ENCODE assay signal across 9 cellular contexts in the genomic region with DNA sequence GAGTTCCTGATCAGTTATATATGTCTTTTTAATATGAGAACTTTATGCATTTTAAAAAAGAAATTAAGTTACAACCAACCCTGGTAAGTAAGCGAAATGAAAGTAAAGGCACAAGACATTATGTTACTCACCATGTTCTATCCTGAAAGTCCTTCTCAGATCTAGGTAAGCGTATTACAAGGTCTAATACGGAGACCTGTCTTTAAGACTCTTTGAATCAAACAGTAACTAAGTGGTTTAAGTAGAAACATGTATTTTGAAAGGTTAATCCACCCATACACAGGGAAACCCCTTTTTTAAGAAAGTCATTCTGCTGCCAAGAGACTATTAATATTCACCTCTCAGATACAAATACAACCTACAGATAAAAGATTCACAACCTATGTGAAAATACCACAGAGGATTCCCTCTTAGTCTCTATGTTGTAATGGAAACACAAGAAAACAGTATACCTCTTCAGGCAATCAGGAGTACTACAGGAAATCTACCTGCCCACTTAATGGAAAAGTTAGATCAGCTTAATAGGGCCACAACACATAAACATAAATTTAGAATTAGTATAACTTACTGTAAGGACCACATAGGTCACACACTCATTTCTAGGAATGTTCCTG.
DNase-seq lines count a peak whose midpoint lies in the region; ATAC-seq, FAIRE-seq and TF ChIP-seq lines count a peak whose summit lies in the region.
"Had no signal": no experiment of that assay in that cellular context is flagged by ENCODE, and none has a peak within 500 bp of the region (broad histone marks: within the 10 kb centered on the region; RNA-seq: fewer than 3 reads in every experiment).

No MANE protein-coding gene starts in this region.

- no peak overlapping the region for H3K4me2 ChIP-seq in trophoblast cell (ENCODE audit: low read length)

- no peak overlapping the region for H2BK5ac ChIP-seq in trophoblast cell (ENCODE audit: low read depth, low read length, poor library complexity)

- H3K9ac ChIP-seq in trophoblast cell (ENCODE audit: low read length), result no peak overlapping the region

- no peak overlapping the region for H3K14ac ChIP-seq in trophoblast cell (ENCODE audit: low read length)

- no peak overlapping the region for H3K4me3 ChIP-seq in trophoblast cell (ENCODE audit: low read depth, low read length)
- H3K4me3 ChIP-seq in gastroesophageal sphincter, result no peak overlapping the region

- H3K36me3 Mint-ChIP-seq in central memory CD8-positive, alpha-beta T cell (ENCODE audit: insufficient read depth), result peaks cover 1% of the 10 kb centered on the region

- no peaks in the 10 kb centered on the region for H3K27me3 Mint-ChIP-seq in central memory CD8-positive, alpha-beta T cell

- H2BK12ac ChIP-seq in trophoblast cell (ENCODE audit: low read length), result no peak overlapping the region

- peaks cover 2% of the 10 kb centered on the region for H3K79me1 ChIP-seq in trophoblast cell (ENCODE audit: low read length)

- peak; percentile 85 for FAIRE-seq in GM12892 (lab: Jason Lieb, UNC)

- no peak overlapping the region for H3K27ac ChIP-seq in trophoblast cell (ENCODE audit: low read depth, low read length)
- no peak overlapping the region for H3K27ac ChIP-seq in gastroesophageal sphincter

- no peak overlapping the region for H4K8ac ChIP-seq in trophoblast cell (ENCODE audit: low read depth, low read length)

- no peak overlapping the region for H2AFZ ChIP-seq in trophoblast cell (ENCODE audit: insufficient read depth, low read length, poor library complexity)

- no peak overlapping the region for H3K23ac ChIP-seq in trophoblast cell (ENCODE audit: low read length)

- peaks cover 25% of the 10 kb centered on the region for H3K4me1 Mint-ChIP-seq in central memory CD8-positive, alpha-beta T cell

- DNase-seq in GM12892 (ENCODE audit: insufficient read length), result no peak
- no peak for DNase-seq in central memory CD8-positive, alpha-beta T cell (ENCODE audit: low spot score in 2 of 2)
- DNase-seq in trophoblast cell, result no peak
- no peak for DNase-seq in H4 (ENCODE audit: low spot score)
- no peak for DNase-seq in NCI-H146 (lab: John Stamatoyannopoulos, UW)
- DNase-seq: NCI-H526 had no signal

- no peak overlapping the region for H2AK5ac ChIP-seq in trophoblast cell (ENCODE audit: low read length)

- H4K91ac ChIP-seq in trophoblast cell (ENCODE audit: low read depth, low read length), result no peak overlapping the region

- H3K36me3 ChIP-seq in trophoblast cell (ENCODE audit: control insufficient read depth in 1 of 2, insufficient read depth in 2 of 2, low read length in 2 of 2) (no peaks in the 10 kb centered on the region), gastroesophageal sphincter (no peaks in the 10 kb centered on the region)

- TF ChIP-seq CTCF in gastroesophageal sphincter (IDR thresholded peaks at IDR 0.05), result no peak

- H2BK120ac ChIP-seq in trophoblast cell (ENCODE audit: insufficient read depth, low read length, poor library complexity), result no peak overlapping the region

- TF ChIP-seq POLR2A in GM12892 (IDR thresholded peaks at IDR 0.05; ENCODE audit: low read depth, low read length) (no peak), gastroesophageal sphincter (IDR thresholded peaks at IDR 0.05) (no peak)

- H3K27me3 ChIP-seq in trophoblast cell (ENCODE audit: insufficient read depth, low read length) (no peaks in the 10 kb centered on the region), gastroesophageal sphincter (no peaks in the 10 kb centered on the region)

- TF ChIP-seq EP300 in gastroesophageal sphincter (IDR thresholded peaks at IDR 0.05), result no peak

- no peaks in the 10 kb centered on the region for H3K9me3 ChIP-seq in trophoblast cell (ENCODE audit: insufficient read depth, low read depth, low read length)
- no peaks in the 10 kb centered on the region for H3K9me3 ChIP-seq in gastroesophageal sphincter

- no peaks in the 10 kb centered on the region for H3K79me2 ChIP-seq in trophoblast cell (ENCODE audit: control insufficient read depth, insufficient read depth, low read length, poor library complexity)

- H3K18ac ChIP-seq in trophoblast cell (ENCODE audit: low read length), result no peak overlapping the region

- no CpG with 5 or more reads among the region's 3 CpGs for WGBS in trophoblast cell (ENCODE audit: extremely low coverage, insufficient coverage, insufficient read length)
- WGBS in gastroesophageal sphincter (ENCODE audit: low coverage in 1 of 2), 2 donors, result 84 to 92% methylated on average over 3 of the region's 3 CpGs

- peaks cover 0 to 3% of the 10 kb centered on the region in 2 experiments for H3K4me1 ChIP-seq in trophoblast cell (ENCODE audit: control insufficient read depth in 1 of 2, insufficient read depth in 2 of 2, low read length in 2 of 2)
- no peaks in the 10 kb centered on the region for H3K4me1 ChIP-seq in gastroesophageal sphincter

- H3K4me3 Mint-ChIP-seq in central memory CD8-positive, alpha-beta T cell, result peak overlapping the region; percentile 64

- H3K4ac ChIP-seq in trophoblast cell (ENCODE audit: low read depth, low read length), result no peak overlapping the region

- peak; percentile 67 for ATAC-seq in GM19468 (IDR thresholded peaks at IDR 0.05; ENCODE audit: extremely low read depth, unreplicated experiment)
- ATAC-seq in HG03139 (IDR thresholded peaks at IDR 0.05; ENCODE audit: unreplicated experiment), result peak; percentile 84
- ATAC-seq in central memory CD8-positive, alpha-beta T cell (replicated peaks; ENCODE audit: extremely low read depth, poor library complexity, severe bottlenecking), result peak; percentile 76
- ATAC-seq in gastroesophageal sphincter, result no peak

- H3K9me3 Mint-ChIP-seq in central memory CD8-positive, alpha-beta T cell, result no peaks in the 10 kb centered on the region

- H3K27ac Mint-ChIP-seq in central memory CD8-positive, alpha-beta T cell (ENCODE audit: low read depth), result peak overlapping the region; percentile 85

- H4K12ac ChIP-seq in trophoblast cell (ENCODE audit: low read depth, low read length), result no peak overlapping the region
